ENCODE assay signal across 9 cellular contexts in the genomic region with DNA sequence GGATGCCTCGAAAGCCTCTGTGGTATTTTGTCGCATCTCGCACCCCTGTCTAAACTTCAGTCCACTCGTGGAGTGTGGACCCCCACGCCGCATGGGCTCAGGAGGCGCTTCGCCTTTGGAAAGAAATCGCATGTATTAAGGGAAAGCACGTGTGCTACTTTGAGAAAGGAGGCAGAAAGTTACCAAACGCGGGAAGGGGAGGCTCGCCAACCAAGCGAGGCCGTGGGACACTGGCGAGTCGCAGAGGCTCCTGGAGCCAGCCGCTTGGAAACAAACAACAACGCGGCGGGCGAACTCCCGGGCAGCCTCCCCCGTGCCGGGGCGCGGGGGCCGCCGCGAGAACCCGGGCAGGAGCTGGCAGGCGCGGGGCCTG. TPM values are rescaled to one million over a fixed set of nuclear protein-coding genes. Genes with fewer than 3 reads are reported as not detected.
DNase-seq lines count a peak whose midpoint lies in the region; ATAC-seq and TF ChIP-seq lines count a peak whose summit lies in the region.
"Had no signal": no experiment of that assay in that cellular context is flagged by ENCODE, and none has a peak within 500 bp of the region (broad histone marks: within the 10 kb centered on the region; RNA-seq: fewer than 3 reads in every experiment).

No MANE protein-coding gene starts in this region.

- no peak for DNase-seq in activated naive CD4-positive, alpha-beta T cell treated with anti-CD3 and anti-CD28 coated beads, Interleukin-2, amount 10 ng/mL, durations not matched to agents 7 days and 5 days
- DNase-seq in activated naive CD4-positive, alpha-beta T cell treated with anti-CD3 and anti-CD28 coated beads, Interleukin-2, amount 50 U/mL, for 72 hours (ENCODE audit: low spot score in 2 of 2) = no peak
- no peak for DNase-seq in breast epithelium (ENCODE audit: low spot score in 2 of 2)
- no peak for DNase-seq in thoracic aorta (ENCODE audit: low spot score)
- no peak for DNase-seq in COLO829 (ENCODE audit: low spot score)

- no peak overlapping the region for H3K27ac Mint-ChIP-seq in activated naive CD4-positive, alpha-beta T cell treated with anti-CD3 and anti-CD28 coated beads, Interleukin-2, amount 10 ng/mL, durations not matched to agents 7 days and 5 days
- H3K27ac Mint-ChIP-seq in activated naive CD4-positive, alpha-beta T cell treated with anti-CD3 and anti-CD28 coated beads, Interleukin-2, amount 50 U/mL, for 72 hours = no peak overlapping the region

- H3K36me3 ChIP-seq in breast epithelium (no peaks in the 10 kb centered on the region), liver (ENCODE audit: control insufficient read depth in 4 of 4, insufficient read depth in 3 of 4, low read depth in 1 of 4, low read length in 3 of 4) (no peaks in the 10 kb centered on the region), thoracic aorta (no peaks in the 10 kb centered on the region)

- peaks cover 13% of the 10 kb centered on the region for H3K4me1 Mint-ChIP-seq in activated naive CD4-positive, alpha-beta T cell treated with anti-CD3 and anti-CD28 coated beads, Interleukin-2, amount 10 ng/mL, durations not matched to agents 7 days and 5 days

- H3K27me3 Mint-ChIP-seq in activated naive CD4-positive, alpha-beta T cell treated with anti-CD3 and anti-CD28 coated beads, Interleukin-2, amount 10 ng/mL, durations not matched to agents 7 days and 5 days = peaks cover 73% of the 10 kb centered on the region

- H3K4me1 ChIP-seq in breast epithelium = peaks cover 0 to 6% of the 10 kb centered on the region in 2 donors
- H3K4me1 ChIP-seq in liver (ENCODE audit: control insufficient read depth in 4 of 4, insufficient read depth in 4 of 4, low read length in 3 of 4) = peaks cover 6 to 22% (median 14%) of the 10 kb centered on the region in 4 donors
- peaks cover 10 to 22% of the 10 kb centered on the region in 2 donors for H3K4me1 ChIP-seq in thoracic aorta (ENCODE audit: control insufficient read depth in 1 of 2, low read depth in 2 of 2)

- H3K4me3 ChIP-seq in breast epithelium = peak overlapping the region; percentile 52 to 75 (median 74)
- peak overlapping the region; percentile 12 to 88 (median 72) for H3K4me3 ChIP-seq in liver (ENCODE audit: low read depth in 1 of 3, low read length in 3 of 3)
- peak overlapping the region; percentile 88 for H3K4me3 ChIP-seq in thoracic aorta
- H3K4me3 ChIP-seq: GM12878 had no signal

- H3K9me3 Mint-ChIP-seq in activated naive CD4-positive, alpha-beta T cell treated with anti-CD3 and anti-CD28 coated beads, Interleukin-2, amount 10 ng/mL, durations not matched to agents 7 days and 5 days = no peaks in the 10 kb centered on the region
- H3K9me3 Mint-ChIP-seq in activated naive CD4-positive, alpha-beta T cell treated with anti-CD3 and anti-CD28 coated beads, Interleukin-2, amount 50 U/mL, for 72 hours = no peaks in the 10 kb centered on the region

- no peak for ATAC-seq in activated naive CD4-positive, alpha-beta T cell treated with anti-CD3 and anti-CD28 coated beads, Interleukin-2, amount 50 U/mL, for 72 hours
- ATAC-seq in thoracic aorta (ENCODE audit: insufficient number of reproducible peaks, low FRiP score, low read depth) (no peak), GM18907 (IDR thresholded peaks at IDR 0.05; ENCODE audit: unreplicated experiment) (no peak), GM21367 (IDR thresholded peaks at IDR 0.05; ENCODE audit: unreplicated experiment) (no peak)
- ATAC-seq: GM12878 had no signal

- peaks cover 2% of the 10 kb centered on the region for H3K36me3 Mint-ChIP-seq in activated naive CD4-positive, alpha-beta T cell treated with anti-CD3 and anti-CD28 coated beads, Interleukin-2, amount 10 ng/mL, durations not matched to agents 7 days and 5 days
- H3K36me3 Mint-ChIP-seq in activated naive CD4-positive, alpha-beta T cell treated with anti-CD3 and anti-CD28 coated beads, Interleukin-2, amount 50 U/mL, for 72 hours = peaks cover 0 to 22% of the 10 kb centered on the region in 2 donors

- peak overlapping the region; percentile 88 to 91 for H3K27ac ChIP-seq in breast epithelium
- H3K27ac ChIP-seq in liver (ENCODE audit: low read depth in 1 of 2, low read length in 2 of 2) = peak overlapping the region; percentile 14 to 58
- peak overlapping the region; percentile 56 to 61 for H3K27ac ChIP-seq in thoracic aorta

- no peak for TF ChIP-seq POLR2A in breast epithelium (IDR thresholded peaks at IDR 0.05)

- H3K27me3 ChIP-seq in breast epithelium (no peaks in the 10 kb centered on the region), liver (ENCODE audit: control insufficient read depth in 4 of 4, insufficient read depth in 4 of 4, low read length in 3 of 4) (no peaks in the 10 kb centered on the region), thoracic aorta (replicated peaks; ENCODE audit: insufficient read depth) (no peaks in the 10 kb centered on the region)

- WGBS in liver = 4% methylated on average over 33 of the region's 33 CpGs

- H3K9me3 ChIP-seq in breast epithelium = peaks cover 0 to 7% of the 10 kb centered on the region in 2 donors
- H3K9me3 ChIP-seq in liver (ENCODE audit: control insufficient read depth in 4 of 4, low read length in 3 of 4) = no peaks in the 10 kb centered on the region
- no peaks in the 10 kb centered on the region for H3K9me3 ChIP-seq in thoracic aorta

- TF ChIP-seq RAD21 in liver (IDR thresholded peaks at IDR 0.05) = no peak

- CTCF ChIA-PET in activated naive CD4-positive, alpha-beta T cell treated with anti-CD3 and anti-CD28 coated beads, Interleukin-2, amount 10 ng/mL, durations not matched to agents 7 days and 5 days (lab: Charles Lee) = no interaction called here

- TF ChIP-seq CTCF in breast epithelium (IDR thresholded peaks at IDR 0.05) (no peak), liver (IDR thresholded peaks at IDR 0.05; ENCODE audit: low read depth, low read length, missing input control) (no peak), thoracic aorta (IDR thresholded peaks at IDR 0.05) (no peak)

- intact Hi-C loops in breast epithelium (cut with DNase I; ENCODE audit: low total_unique reads) = no loop called here

- H3K9ac ChIP-seq in liver (ENCODE audit: low read depth in 1 of 2, low read length in 2 of 2) = peak overlapping the region; percentile 51 to 86

- H3K4me3 Mint-ChIP-seq in activated naive CD4-positive, alpha-beta T cell treated with anti-CD3 and anti-CD28 coated beads, Interleukin-2, amount 10 ng/mL, durations not matched to agents 7 days and 5 days = peak overlapping the region; percentile 74

TF ChIP-seq in liver, 16 proteins besides CTCF, POLR2A, EP300 and RAD21:
- TF ChIP-seq SP1 (IDR thresholded peaks at IDR 0.05) (no peak), GABPA (IDR thresholded peaks at IDR 0.05 in 1 of 2, conservative IDR thresholded peaks at IDR 0.05 in 1 of 2) (no peak)
- TF ChIP-seq, protein P1, sequence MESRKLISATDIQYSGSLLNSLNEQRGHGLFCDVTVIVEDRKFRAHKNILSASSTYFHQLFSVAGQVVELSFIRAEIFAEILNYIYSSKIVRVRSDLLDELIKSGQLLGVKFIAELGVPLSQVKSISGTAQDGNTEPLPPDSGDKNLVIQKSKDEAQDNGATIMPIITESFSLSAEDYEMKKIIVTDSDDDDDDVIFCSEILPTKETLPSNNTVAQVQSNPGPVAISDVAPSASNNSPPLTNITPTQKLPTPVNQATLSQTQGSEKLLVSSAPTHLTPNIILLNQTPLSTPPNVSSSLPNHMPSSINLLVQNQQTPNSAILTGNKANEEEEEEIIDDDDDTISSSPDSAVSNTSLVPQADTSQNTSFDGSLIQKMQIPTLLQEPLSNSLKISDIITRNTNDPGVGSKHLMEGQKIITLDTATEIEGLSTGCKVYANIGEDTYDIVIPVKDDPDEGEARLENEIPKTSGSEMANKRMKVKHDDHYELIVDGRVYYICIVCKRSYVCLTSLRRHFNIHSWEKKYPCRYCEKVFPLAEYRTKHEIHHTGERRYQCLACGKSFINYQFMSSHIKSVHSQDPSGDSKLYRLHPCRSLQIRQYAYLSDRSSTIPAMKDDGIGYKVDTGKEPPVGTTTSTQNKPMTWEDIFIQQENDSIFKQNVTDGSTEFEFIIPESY (IDR thresholded peaks at IDR 0.05) = no peak
TF ChIP-seq in liver: peak in this region for 0.

RNA-seq across cellular contexts. Expression of gene AGAP1, which starts 0.5 kb away (rescaled TPM):
- total RNA-seq in activated naive CD4-positive, alpha-beta T cell treated with anti-CD3 and anti-CD28 coated beads, Interleukin-2, amount 50 U/mL, for 72 hours = 1 to 10 TPM in 1 of 2 donors, under 1 TPM in 1; 0.48 to 7.2 TPM
- total RNA-seq in breast epithelium (10 to 100 TPM; 19.7 to 27.1 (median 25.9) TPM), liver (1 to 10 TPM; 5.0 to 8.5 TPM), thoracic aorta (10 to 100 TPM; 19.1 to 20.8 TPM)
- 1 to 10 TPM; 2.0 to 5.8 TPM for polyA plus RNA-seq in liver

Comparison
In these comparisons a context has a peak if more than half of its experiments do, and no peak if none do; other contexts are left out.
1. H3K27ac ChIP-seq: peak in every context shown above with its lines; median percentile 90 in breast epithelium; 58 in thoracic aorta; 36 in liver.